Comparison of ENCODE assay signal across 14 cellular contexts in genomic region chr17:63440770-63441335, GRCh38. TPM values are rescaled to one million over a fixed set of nuclear protein-coding genes. Genes with fewer than 3 reads are reported as not detected.
DNase-seq lines count a peak whose midpoint lies in the region; ATAC-seq, FAIRE-seq and TF ChIP-seq lines count a peak whose summit lies in the region.
"Had no signal": no experiment of that assay in that cellular context is flagged by ENCODE, and none has a peak within 500 bp of the region (broad histone marks: within the 10 kb centered on the region; RNA-seq: fewer than 3 reads in every experiment).

No MANE protein-coding gene starts in this region.

- peak overlapping the region; percentile 40 for H3K27ac ChIP-seq in CD4-positive, alpha-beta T cell (ENCODE audit: low read depth, low read length)
- no peak overlapping the region for H3K27ac ChIP-seq in K562 (ENCODE audit: extremely low read depth, low read depth, low read length)

- peaks cover 7% of the 10 kb centered on the region for H3K9me1 ChIP-seq in K562 (ENCODE audit: control insufficient read depth, insufficient read depth, low read length)

- no peak for TF ChIP-seq CTCF in BE2C (IDR thresholded peaks at IDR 0.05; ENCODE audit: low read depth, low read length)
- TF ChIP-seq CTCF in CD4-positive, alpha-beta T cell (IDR thresholded peaks at IDR 0.05): no peak
- TF ChIP-seq CTCF in K562 (IDR thresholded peaks at IDR 0.05 in 2 of 3, conservative IDR thresholded peaks at IDR 0.05 in 1 of 3; ENCODE audit: insufficient read depth in 2 of 3, low read depth in 1 of 3, low read length in 3 of 3): no peak
- TF ChIP-seq CTCF in neural crest cell (conservative IDR thresholded peaks at IDR 0.05): no peak

- in situ Hi-C loops in K562 (cut with MboI): loop anchor here (25.0 kb wide), 1 partner anchor 396 kb away; the partner anchor contains the start of genes FTSJ3, PSMC5 and SMARCD2

- ATAC-seq in CD4-positive, alpha-beta T cell (ENCODE audit: poor library complexity): no peak
- ATAC-seq in K562 (no peak), GM18909 (IDR thresholded peaks at IDR 0.05; ENCODE audit: poor library complexity, unreplicated experiment) (no peak)
- ATAC-seq: psoas muscle had no signal

- CTCF ChIA-PET in CD4-positive, alpha-beta T cell (lab: Charles Lee): interaction anchor here (0.8 to 2.8 kb wide), 2 partner anchors 15 to 269 kb away, joined by 3 to 8 read pairs; no protein-coding TSS in a partner anchor
- CTCF ChIA-PET in K562 (lab: Yijun Ruan, JAX; ENCODE audit: low intra/inter-chr PET ratio): no interaction called here

- no peak for TF ChIP-seq POLR2A in K562 (conservative IDR thresholded peaks at IDR 0.05)

- no peak for TF ChIP-seq RAD21 in K562 (CRISPR knock-in tag; conservative IDR thresholded peaks at IDR 0.05 in 1 of 2, IDR thresholded peaks at IDR 0.05 in 1 of 2)

- peaks cover 7% of the 10 kb centered on the region; the same call in 1 of the 2 replicates for H4K20me1 ChIP-seq in K562 (replicated peaks; ENCODE audit: control insufficient read depth, insufficient read depth, low read length)

- POLR2A ChIA-PET in CD4-positive, alpha-beta T cell (lab: Charles Lee): interaction anchor here (0.9 to 2.6 kb wide), 6 partner anchors 11 to 181 kb away, joined by 3 to 15 read pairs (median 7); partner anchors contain the start of genes ACE and MAP3K3
- POLR2A ChIA-PET in K562 (lab: Yijun Ruan, JAX): interaction anchor here (0.8 kb wide), 1 partner anchor 35 kb away, joined by 3 read pairs; no protein-coding TSS in a partner anchor

- peak overlapping the region; percentile 85 for H3K27ac Mint-ChIP-seq in CD4-positive, alpha-beta T cell
- peak overlapping the region; percentile 43 for H3K27ac Mint-ChIP-seq in neural crest cell (ENCODE audit: unreplicated experiment)
- H3K27ac Mint-ChIP-seq: activated B cell treated with CpG ODN at 0.5 μM for 24 hours had no signal

- peak overlapping the region; percentile 79 for H3K4me3 ChIP-seq in BE2C (ENCODE audit: low read depth, low read length)
- H3K4me3 ChIP-seq in K562: no peak overlapping the region
- H3K4me3 ChIP-seq: uterus had no signal

- peaks cover 38% of the 10 kb centered on the region for H3K4me1 Mint-ChIP-seq in CD4-positive, alpha-beta T cell (ENCODE audit: low read depth)
- peaks cover 21% of the 10 kb centered on the region for H3K4me1 Mint-ChIP-seq in neural crest cell

- H3K27me3 Mint-ChIP-seq in CD4-positive, alpha-beta T cell: no peaks in the 10 kb centered on the region
- H3K27me3 Mint-ChIP-seq in neural crest cell (ENCODE audit: low read depth): peaks cover 13% of the 10 kb centered on the region

- no peaks in the 10 kb centered on the region for H3K9me3 Mint-ChIP-seq in CD4-positive, alpha-beta T cell
- no peaks in the 10 kb centered on the region for H3K9me3 Mint-ChIP-seq in neural crest cell
- H3K9me3 Mint-ChIP-seq: activated B cell treated with CpG ODN at 0.5 μM for 24 hours had no signal

- FAIRE-seq in K562 (lab: Jason Lieb, UNC): no peak
- FAIRE-seq: GM12891, islet of Langerhans had no signal

- 86% methylated on average over 13 of the region's 16 CpGs for WGBS in K562 (ENCODE audit: insufficient coverage, low coverage, missing lambda C conversion rate)

- DNase-seq in BE2C: peak; percentile 36
- no peak for DNase-seq in CD4-positive, alpha-beta T cell
- no peak for DNase-seq in K562 (ENCODE audit: extremely low read depth in 1 of 4, low spot score in 3 of 4)
- DNase-seq in neural crest cell (ENCODE audit: low read depth, low spot score): no peak
- DNase-seq in NCI-H774 (lab: John Stamatoyannopoulos, UW): no peak
- DNase-seq in AML-193 (lab: John Stamatoyannopoulos, UW): no peak
- DNase-seq in NCI-H2081 (lab: John Stamatoyannopoulos, UW): no peak
- DNase-seq: activated B cell treated with CpG ODN at 0.5 μM for 24 hours, foreskin fibroblast, psoas muscle, uterus had no signal

- intact Hi-C loops in CD4-positive, alpha-beta T cell (cut with DNase I, micrococcal nuclease): loop anchor here in 1 of 2 experiments (5.0 kb wide), 2 partner anchors 36 to 106 kb away; partner anchors contain the start of gene ACE
- intact Hi-C loops in K562 (cut with micrococcal nuclease): no loop called here

- no peak overlapping the region for H3K4me2 ChIP-seq in K562 (ENCODE audit: insufficient read depth, low read length)

- peak overlapping the region in 1 of 2 experiments; percentile 31; a peak in 1 of 4 replicates for H3K9ac ChIP-seq in K562 (ENCODE audit: insufficient read depth in 1 of 2, low read depth in 2 of 2, low read length in 2 of 2)

- H3K36me3 Mint-ChIP-seq in CD4-positive, alpha-beta T cell (ENCODE audit: low read depth): no peaks in the 10 kb centered on the region
- no peaks in the 10 kb centered on the region for H3K36me3 Mint-ChIP-seq in neural crest cell (ENCODE audit: low read depth)

- peaks cover 19% of the 10 kb centered on the region; the same call in 1 of the 3 replicates for H3K79me2 ChIP-seq in K562 (ENCODE audit: control insufficient read depth, insufficient read depth, low read length)

- H3K9me3 ChIP-seq in BE2C: no peaks in the 10 kb centered on the region
- H3K9me3 ChIP-seq in CD4-positive, alpha-beta T cell (ENCODE audit: control insufficient read depth, low read length): no peaks in the 10 kb centered on the region
- H3K9me3 ChIP-seq in K562 (replicated peaks; ENCODE audit: control insufficient read depth, insufficient read depth, low read depth, low read length): no peaks in the 10 kb centered on the region
- H3K9me3 ChIP-seq: psoas muscle, uterus had no signal

- H3K27me3 ChIP-seq in BE2C (no peaks in the 10 kb centered on the region), K562 (ENCODE audit: control insufficient read depth in 2 of 2, insufficient read depth in 2 of 2, low read length in 2 of 2) (no peaks in the 10 kb centered on the region)
- H3K27me3 ChIP-seq in CD4-positive, alpha-beta T cell (ENCODE audit: control insufficient read depth, insufficient read depth, low read length): no peaks in the 10 kb centered on the region
- H3K27me3 ChIP-seq: uterus had no signal

- BruUV-seq in K562 (replicated peaks; lab: Mats Ljungman, UMichigan): no TSS peak

- H3K4me3 Mint-ChIP-seq in CD4-positive, alpha-beta T cell: no peak overlapping the region
- no peak overlapping the region for H3K4me3 Mint-ChIP-seq in neural crest cell
- H3K4me3 Mint-ChIP-seq: activated B cell treated with CpG ODN at 0.5 μM for 24 hours had no signal

- no peak overlapping the region for H2AFZ ChIP-seq in K562 (ENCODE audit: low read depth, low read length)

- H3K4me1 ChIP-seq in BE2C (peaks cover 39% of the 10 kb centered on the region), K562 (replicated peaks in 1 of 2; ENCODE audit: control insufficient read depth in 2 of 2, insufficient read depth in 2 of 2, low read length in 2 of 2) (peaks cover 44 to 70% of the 10 kb centered on the region in 2 experiments)
- H3K4me1 ChIP-seq: psoas muscle, uterus had no signal

- no peak for TF ChIP-seq EP300 in K562 (IDR thresholded peaks at IDR 0.05; ENCODE audit: low read length)

- peaks cover 6% of the 10 kb centered on the region for H3K36me3 ChIP-seq in BE2C
- peaks cover 2% of the 10 kb centered on the region; the same call in 1 of the 3 replicates for H3K36me3 ChIP-seq in K562 (ENCODE audit: control insufficient read depth, insufficient read depth, low read length)
- H3K36me3 ChIP-seq: uterus had no signal

RNA-seq across cellular contexts. Expression of gene CYB561, which starts 5.3 kb away (rescaled TPM):
- polyA plus RNA-seq in BE2C (2012; ENCODE audit: insufficient read depth, insufficient read length, low read depth): 212 TPM
- 10 to 100 TPM; 17.4 to 18.1 TPM for total RNA-seq in CD4-positive, alpha-beta T cell
- 16.5 and 48.0 TPM in 2 replicates for total RNA-seq in K562 (2011; cell fraction: chromatin; rRNA removed; ENCODE audit: low replicate concordance)
- 47.9 and 50.5 TPM in 2 replicates for total RNA-seq in K562 (2011; cell fraction: nucleolus; rRNA removed)
- 29.9 and 34.5 TPM in 2 replicates for total RNA-seq in K562 (2011; cell fraction: nucleoplasm; rRNA removed)
- 21.0 and 25.8 TPM in 2 replicates for total RNA-seq in K562 (2014; rRNA removed)
- 11.9 and 12.8 TPM in 2 replicates for total RNA-seq in K562 (2014; rRNA removed; fragmentation: Illumina TruSeq; extraction: Trizol)
- total RNA-seq in K562 (2015; rRNA removed; fragmentation: Illumina TruSeq; extraction: Trizol): 15.8 and 17.4 TPM in 2 replicates
- 26.3 and 30.8 TPM in 2 replicates for total RNA-seq in K562 (2021)
- 15.0 and 16.5 TPM in 2 replicates for polyA plus RNA-seq in K562 (2011; rRNA removed)
- polyA plus RNA-seq in K562 (2011; cell fraction: cytosol; rRNA removed): 16.0 and 38.6 TPM in 2 replicates
- polyA plus RNA-seq in K562 (2011; cell fraction: nucleus; rRNA removed): 19.6 and 33.1 TPM in 2 replicates
- 26.4 and 40.7 TPM in 2 replicates for polyA plus RNA-seq in K562 (2012)
- polyA plus RNA-seq in K562 (2014; fragmentation: Illumina TruSeq; extraction: Trizol): 21.6 and 25.2 TPM in 2 replicates
- polyA plus RNA-seq in K562 (2014; fragmentation: Nextera tagmentation; extraction: Ambion mirVana): 1 to 10 TPM; 4.0 to 4.9 TPM
- polyA plus RNA-seq in K562 (2014; rRNA removed): 27.9 and 31.3 TPM in 2 replicates
- polyA minus RNA-seq in K562 (2011; rRNA and poly(A)+ RNA removed): 7.6 and 10.9 TPM in 2 replicates
- polyA minus RNA-seq in K562 (2011; cell fraction: cytosol; rRNA and poly(A)+ RNA removed): 16.5 and 26.0 TPM in 2 replicates
- 15.5 and 21.2 TPM in 2 replicates for polyA minus RNA-seq in K562 (2011; cell fraction: nucleus; rRNA and poly(A)+ RNA removed)
- total RNA-seq in neural crest cell: 10.5 and 12.2 TPM in 2 replicates

RNA-seq across cellular contexts. Expression of gene ACE, which starts 36.0 kb away (rescaled TPM):
- 138 TPM for polyA plus RNA-seq in BE2C (2012; ENCODE audit: insufficient read depth, insufficient read length, low read depth)
- total RNA-seq in CD4-positive, alpha-beta T cell: 10 to 100 TPM in 1 of 2 experiments, 1 to 10 TPM in 1; 7.4 to 10.2 TPM
- 7.6 and 13.1 TPM in 2 replicates for total RNA-seq in K562 (2011; cell fraction: chromatin; rRNA removed; ENCODE audit: low replicate concordance)
- 8.2 and 9.7 TPM in 2 replicates for total RNA-seq in K562 (2011; cell fraction: nucleolus; rRNA removed)
- 6.2 and 6.5 TPM in 2 replicates for total RNA-seq in K562 (2011; cell fraction: nucleoplasm; rRNA removed)
- 0.61 and 2.5 TPM in 2 replicates for total RNA-seq in K562 (2014; rRNA removed)
- 0.18 and 0.29 TPM in 2 replicates for total RNA-seq in K562 (2014; rRNA removed; fragmentation: Illumina TruSeq; extraction: Trizol)
- 0.34 and 0.54 TPM in 2 replicates for total RNA-seq in K562 (2015; rRNA removed; fragmentation: Illumina TruSeq; extraction: Trizol)
- 1.6 and 1.8 TPM in 2 replicates for total RNA-seq in K562 (2021)
- 0.22 and 0.29 TPM in 2 replicates for polyA plus RNA-seq in K562 (2011; rRNA removed)
- polyA plus RNA-seq in K562 (2011; cell fraction: cytosol; rRNA removed): 0.63 and 1.3 TPM in 2 replicates
- polyA plus RNA-seq in K562 (2011; cell fraction: nucleus; rRNA removed): 0.95 and 3.8 TPM in 2 replicates
- polyA plus RNA-seq in K562 (2012): 1.7 and 2.6 TPM in 2 replicates
- polyA plus RNA-seq in K562 (2014; fragmentation: Illumina TruSeq; extraction: Trizol): 0.39 and 0.53 TPM in 2 replicates
- polyA plus RNA-seq in K562 (2014; fragmentation: Nextera tagmentation; extraction: Ambion mirVana): under 1 TPM in 1 of 2 experiments, not detected in 1; 0.07 TPM
- polyA plus RNA-seq in K562 (2014; rRNA removed): 0.71 and 1.7 TPM in 2 replicates
- polyA minus RNA-seq in K562 (2011; rRNA and poly(A)+ RNA removed): 0.21 and 0.95 TPM in 2 replicates
- polyA minus RNA-seq in K562 (2011; cell fraction: cytosol; rRNA and poly(A)+ RNA removed): 1.2 TPM in 2 replicates
- polyA minus RNA-seq in K562 (2011; cell fraction: nucleus; rRNA and poly(A)+ RNA removed): 1.7 and 3.2 TPM in 2 replicates
- 0.42 and 0.61 TPM in 2 replicates for total RNA-seq in neural crest cell
